Comparison of ENCODE assay signal across 23 cellular contexts in the genomic region with DNA sequence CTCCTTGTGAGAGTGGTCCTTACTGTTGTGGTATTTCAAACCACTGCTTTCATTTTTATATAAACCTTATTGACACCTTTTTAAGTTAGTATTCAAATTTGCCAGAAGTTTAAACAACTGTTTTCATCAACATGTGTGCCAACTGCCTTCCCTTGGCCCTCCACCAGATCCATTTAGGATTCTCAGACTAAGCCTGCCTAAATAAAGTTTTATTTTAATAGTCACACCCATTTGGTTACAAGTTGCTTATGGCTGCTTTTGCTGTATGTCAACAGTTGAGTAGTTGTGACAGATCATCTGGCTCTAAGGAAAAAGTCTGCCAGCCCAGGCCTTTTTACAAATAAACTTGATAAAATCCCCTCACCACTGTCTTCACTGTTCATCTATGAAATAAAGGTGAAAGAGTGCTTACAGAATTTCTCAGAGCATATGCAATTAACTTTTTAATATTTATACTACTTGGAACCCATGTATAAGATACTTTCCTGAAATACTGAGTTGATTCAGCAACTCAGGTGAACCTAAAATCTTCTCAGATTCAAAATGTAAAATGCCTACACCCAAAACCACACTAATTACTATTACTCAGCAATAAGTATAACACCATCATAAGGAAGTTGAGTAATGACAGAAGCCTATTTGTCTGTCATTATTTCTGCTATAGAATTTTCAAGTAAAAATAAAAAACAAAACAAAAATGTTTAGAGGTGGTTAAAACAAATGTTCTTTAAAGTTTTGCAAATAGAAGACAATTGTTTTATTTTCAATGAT. TPM values are rescaled to one million over a fixed set of nuclear protein-coding genes. Genes with fewer than 3 reads are reported as not detected.
DNase-seq lines count a peak whose midpoint lies in the region; ATAC-seq, FAIRE-seq and TF ChIP-seq lines count a peak whose summit lies in the region.
"Had no signal": no experiment of that assay in that cellular context is flagged by ENCODE, and none has a peak within 500 bp of the region (broad histone marks: within the 10 kb centered on the region; RNA-seq: fewer than 3 reads in every experiment).

No MANE protein-coding gene starts in this region.

- H3K4me3 ChIP-seq in HepG2 (replicated peaks in 1 of 3; ENCODE audit: insufficient read depth in 1 of 3, low read depth in 2 of 3, low read length in 3 of 3): no peak overlapping the region
- no peak overlapping the region for H3K4me3 ChIP-seq in right lobe of liver
- H3K4me3 ChIP-seq: BLaER1 treated with 17β-estradiol and CSF1 and Interleukin-3, amounts not matched to agents 10 nM and 100 nM; MG63; PC-9 had no signal

- no peak for TF ChIP-seq EP300 in HepG2 (IDR thresholded peaks at IDR 0.05; ENCODE audit: low read depth in 2 of 2, low read length in 2 of 2)
- no peak for TF ChIP-seq EP300 in HepG2 (CRISPR knock-in tag; IDR thresholded peaks at IDR 0.05; ENCODE audit: borderline replicate concordance)

- H4K20me1 ChIP-seq in HepG2 (ENCODE audit: insufficient read depth, low read length): 0 out of 2 replicates have a peak, but pooled peaks cover under 1% of the 10 kb centered on the region

- DNase-seq in HepG2 (ENCODE audit: low spot score) (no peak), right lobe of liver (no peak), NOMO-1 treated with DMSO at 0.1 percent for 48 hours (lab: John Stamatoyannopoulos, UW; ENCODE audit: unreplicated experiment) (peak; percentile 64), NAMALWA (ENCODE audit: low spot score) (no peak)
- DNase-seq in central memory CD8-positive, alpha-beta T cell (ENCODE audit: low spot score in 2 of 2): no peak
- DNase-seq in stimulated activated effector memory CD8-positive, alpha-beta T cell treated with anti-CD3 and anti-CD28 coated beads, Interleukin-12 subunit alpha, Interleukin-12 subunit beta, amount 100 ng/mL, for 72 hours (ENCODE audit: low spot score in 2 of 2): no peak
- DNase-seq: CD8-positive, alpha-beta memory T cell; HCEC 1CT; Kasumi-1; MG63; NCI-H1105 treated with DMSO at 0.1 percent for 48 hours; NCI-H1694; NCI-H524; NCI-H82; PC-9; SIG-M5 had no signal

- TF ChIP-seq RAD21 in HepG2 (CRISPR knock-in tag; IDR thresholded peaks at IDR 0.05): no peak

- ATAC-seq in HepG2 (no peak), right lobe of liver (no peak), HG03565 (IDR thresholded peaks at IDR 0.05; ENCODE audit: unreplicated experiment) (no peak), GM19023 (IDR thresholded peaks at IDR 0.05; ENCODE audit: unreplicated experiment) (no peak)
- no peak for ATAC-seq in central memory CD8-positive, alpha-beta T cell (replicated peaks; ENCODE audit: extremely low read depth, poor library complexity, severe bottlenecking)
- peak; percentile 49 for ATAC-seq in stimulated activated effector memory CD8-positive, alpha-beta T cell treated with anti-CD3 and anti-CD28 coated beads, Interleukin-12 subunit alpha, Interleukin-12 subunit beta, amount 100 ng/mL, for 72 hours

- H2AFZ ChIP-seq in HepG2 (ENCODE audit: low read length): no peak overlapping the region
- H2AFZ ChIP-seq: PC-9 had no signal

- H3K27me3 ChIP-seq in HepG2 (ENCODE audit: control insufficient read depth in 1 of 2, insufficient read depth in 2 of 2, low read length in 2 of 2): no peaks in the 10 kb centered on the region
- H3K27me3 ChIP-seq in right lobe of liver: no peaks in the 10 kb centered on the region
- H3K27me3 ChIP-seq: BLaER1 treated with 17β-estradiol and CSF1 and Interleukin-3, amounts not matched to agents 10 nM and 100 nM; MG63 had no signal

- CTCF ChIA-PET in HepG2 (lab: Yijun Ruan, JAX; ENCODE audit: low intra/inter-chr PET ratio, low total read pairs): no interaction called here

- no peak for TF ChIP-seq CTCF in HepG2 (CRISPR knock-in tag; IDR thresholded peaks at IDR 0.05)
- no peak for TF ChIP-seq CTCF in right lobe of liver (IDR thresholded peaks at IDR 0.05)

- no peaks in the 10 kb centered on the region for H3K4me1 Mint-ChIP-seq in central memory CD8-positive, alpha-beta T cell
- H3K4me1 Mint-ChIP-seq in stimulated activated effector memory CD8-positive, alpha-beta T cell treated with anti-CD3 and anti-CD28 coated beads, Interleukin-12 subunit alpha, Interleukin-12 subunit beta, amount 100 ng/mL, for 72 hours: peaks cover 24% of the 10 kb centered on the region

- POLR2A ChIA-PET in HepG2 (lab: Yijun Ruan, JAX): interaction anchor here (0.6 kb wide), 1 partner anchor 222 kb away, joined by 4 read pairs; no protein-coding TSS in a partner anchor

- intact Hi-C loops in HepG2 (cut with micrococcal nuclease; ENCODE audit: unreplicated experiment) (no loop called here), right lobe of liver (cut with DNase I) (no loop called here)

- no peaks in the 10 kb centered on the region for H3K27me3 Mint-ChIP-seq in central memory CD8-positive, alpha-beta T cell
- H3K27me3 Mint-ChIP-seq: CD8-positive, alpha-beta memory T cell; IgD-negative memory B cell had no signal

- BruUV-seq in HepG2 (replicated peaks; lab: Mats Ljungman, UMichigan): no TSS peak

- H3K9ac ChIP-seq in HepG2 (ENCODE audit: insufficient read depth, low read depth, low read length): no peak overlapping the region
- H3K9ac ChIP-seq: BLaER1 treated with 17β-estradiol and CSF1 and Interleukin-3, amounts not matched to agents 10 nM and 100 nM had no signal

- FAIRE-seq in HepG2 (lab: Jason Lieb, UNC): no peak
- FAIRE-seq: D721Med, HTR-8/SVneo had no signal

- no peak overlapping the region for H3K4me3 Mint-ChIP-seq in central memory CD8-positive, alpha-beta T cell
- H3K4me3 Mint-ChIP-seq in stimulated activated effector memory CD8-positive, alpha-beta T cell treated with anti-CD3 and anti-CD28 coated beads, Interleukin-12 subunit alpha, Interleukin-12 subunit beta, amount 100 ng/mL, for 72 hours: no peak overlapping the region
- H3K4me3 Mint-ChIP-seq: CD8-positive, alpha-beta memory T cell; IgD-negative memory B cell had no signal

- no peaks in the 10 kb centered on the region for H3K9me3 Mint-ChIP-seq in central memory CD8-positive, alpha-beta T cell
- no peaks in the 10 kb centered on the region for H3K9me3 Mint-ChIP-seq in stimulated activated effector memory CD8-positive, alpha-beta T cell treated with anti-CD3 and anti-CD28 coated beads, Interleukin-12 subunit alpha, Interleukin-12 subunit beta, amount 100 ng/mL, for 72 hours
- H3K9me3 Mint-ChIP-seq: CD8-positive, alpha-beta memory T cell; IgD-negative memory B cell had no signal

- H3K36me3 ChIP-seq in HepG2 (replicated peaks in 1 of 2; ENCODE audit: control insufficient read depth in 1 of 2, insufficient read depth in 2 of 2, low read length in 2 of 2): no peaks in the 10 kb centered on the region; a peak in 1 of 5 replicates
- H3K36me3 ChIP-seq in right lobe of liver: no peaks in the 10 kb centered on the region
- H3K36me3 ChIP-seq: BLaER1 treated with 17β-estradiol and CSF1 and Interleukin-3, amounts not matched to agents 10 nM and 100 nM; MG63 had no signal

- H3K27ac Mint-ChIP-seq in central memory CD8-positive, alpha-beta T cell (ENCODE audit: low read depth): peak overlapping the region; percentile 69
- H3K27ac Mint-ChIP-seq in stimulated activated effector memory CD8-positive, alpha-beta T cell treated with anti-CD3 and anti-CD28 coated beads, Interleukin-12 subunit alpha, Interleukin-12 subunit beta, amount 100 ng/mL, for 72 hours: no peak overlapping the region
- H3K27ac Mint-ChIP-seq: CD8-positive, alpha-beta memory T cell; IgD-negative memory B cell had no signal

- TF ChIP-seq POLR2A in HepG2 (IDR thresholded peaks at IDR 0.05; ENCODE audit: insufficient read depth in 1 of 2, low read depth in 2 of 2, low read length in 2 of 2) (no peak), right lobe of liver (IDR thresholded peaks at IDR 0.05) (no peak)

- in situ Hi-C loops in HepG2 (cut with HindIII; ENCODE audit: extremely low pct_ligation_motif_present, low pct_unique_long_range_greater_than_20kb): no loop called here

- no peak overlapping the region for H3K4me2 ChIP-seq in HepG2 (ENCODE audit: low read depth, low read length)
- H3K4me2 ChIP-seq: PC-9 had no signal

- H3K27ac ChIP-seq in HepG2 (ENCODE audit: extremely low read length, insufficient read depth, low read length): no peak overlapping the region
- H3K27ac ChIP-seq in right lobe of liver: no peak overlapping the region
- H3K27ac ChIP-seq: BLaER1 treated with 17β-estradiol and CSF1 and Interleukin-3, amounts not matched to agents 10 nM and 100 nM; PC-9; RWPE1 had no signal

- no peaks in the 10 kb centered on the region for H3K9me3 ChIP-seq in HepG2 (ENCODE audit: low read length)
- no peaks in the 10 kb centered on the region for H3K9me3 ChIP-seq in right lobe of liver
- H3K9me3 ChIP-seq: BLaER1 treated with 17β-estradiol and CSF1 and Interleukin-3, amounts not matched to agents 10 nM and 100 nM; MG63 had no signal

- no peaks in the 10 kb centered on the region for H3K36me3 Mint-ChIP-seq in central memory CD8-positive, alpha-beta T cell (ENCODE audit: insufficient read depth)
- H3K36me3 Mint-ChIP-seq in stimulated activated effector memory CD8-positive, alpha-beta T cell treated with anti-CD3 and anti-CD28 coated beads, Interleukin-12 subunit alpha, Interleukin-12 subunit beta, amount 100 ng/mL, for 72 hours: no peaks in the 10 kb centered on the region
- H3K36me3 Mint-ChIP-seq: CD8-positive, alpha-beta memory T cell; IgD-negative memory B cell had no signal

- peaks cover 13% of the 10 kb centered on the region for H3K79me2 ChIP-seq in HepG2 (ENCODE audit: insufficient read depth, low read length)

- no peaks in the 10 kb centered on the region for H3K4me1 ChIP-seq in HepG2 (ENCODE audit: insufficient read depth, low read length)
- H3K4me1 ChIP-seq in right lobe of liver: peaks cover 0 to 11% (median 4%) of the 10 kb centered on the region in 4 donors

RNA-seq across cellular contexts. Expression of gene PEAK1, which starts 35.1 kb away (rescaled TPM):
- total RNA-seq in HepG2 (2016; rRNA removed; fragmentation: Illumina TruSeq; extraction: Trizol) (6.0 and 12.5 TPM in 2 replicates), right lobe of liver (10 to 100 TPM in 3 of 6 experiments, 1 to 10 TPM in 3; 5.9 to 18.4 (median 10.1) TPM)
- 17.0 and 22.1 TPM in 2 replicates for total RNA-seq in HepG2 (2016; cell fraction: cytosol; rRNA removed; fragmentation: Illumina TruSeq; extraction: Trizol; ENCODE audit: low read depth)
- 6.4 and 9.4 TPM in 2 replicates for total RNA-seq in HepG2 (2016; cell fraction: insoluble cytoplasmic fraction; rRNA removed; fragmentation: Illumina TruSeq; extraction: Trizol)
- total RNA-seq in HepG2 (2016; cell fraction: membrane; rRNA removed; fragmentation: Illumina TruSeq; extraction: Trizol): 10.5 and 10.6 TPM in 2 replicates
- total RNA-seq in HepG2 (2016; cell fraction: nucleus; rRNA removed; fragmentation: Illumina TruSeq; extraction: Trizol): 16.8 and 18.4 TPM in 2 replicates
- 6.6 and 6.8 TPM in 2 replicates for polyA plus RNA-seq in HepG2 (2011; rRNA removed)
- polyA plus RNA-seq in HepG2 (2011; cell fraction: cytosol; rRNA removed): 3.1 and 3.9 TPM in 2 replicates
- polyA plus RNA-seq in HepG2 (2011; cell fraction: nucleus; rRNA removed): 8.4 and 11.3 TPM in 2 replicates
- 7.0 and 8.8 TPM in 2 replicates for polyA plus RNA-seq in HepG2 (2012)
- 0.48 and 0.61 TPM in 2 replicates for polyA plus RNA-seq in HepG2 (2016; cell fraction: cytosol; fragmentation: Illumina TruSeq; extraction: Trizol; ENCODE audit: low read depth)
- polyA plus RNA-seq in HepG2 (2016; cell fraction: insoluble cytoplasmic fraction; fragmentation: Illumina TruSeq; extraction: Trizol; ENCODE audit: low read depth): 3.3 and 4.2 TPM in 2 replicates
- polyA plus RNA-seq in HepG2 (2016; cell fraction: membrane; fragmentation: Illumina TruSeq; extraction: Trizol; ENCODE audit: low read depth): 0.41 and 0.84 TPM in 2 replicates
- 16.4 and 16.7 TPM in 2 replicates for polyA plus RNA-seq in HepG2 (2016; cell fraction: nucleus; fragmentation: Illumina TruSeq; extraction: Trizol; ENCODE audit: insufficient read depth, low read depth)
- polyA minus RNA-seq in HepG2 (2011; rRNA and poly(A)+ RNA removed; ENCODE audit: low replicate concordance): 13.7 and 19.8 TPM in 2 replicates
- polyA minus RNA-seq in HepG2 (2011; cell fraction: cytosol; rRNA and poly(A)+ RNA removed): 10.9 and 16.0 TPM in 2 replicates
- 35.5 and 39.5 TPM in 2 replicates for polyA minus RNA-seq in HepG2 (2011; cell fraction: nucleus; rRNA and poly(A)+ RNA removed)

RNA-seq across cellular contexts. Expression of gene HMG20A, which starts 35.9 kb away (rescaled TPM):
- total RNA-seq in HepG2 (2016; rRNA removed; fragmentation: Illumina TruSeq; extraction: Trizol): 28.0 and 39.7 TPM in 2 replicates
- total RNA-seq in HepG2 (2016; cell fraction: cytosol; rRNA removed; fragmentation: Illumina TruSeq; extraction: Trizol; ENCODE audit: low read depth): 3.7 and 5.0 TPM in 2 replicates
- total RNA-seq in HepG2 (2016; cell fraction: insoluble cytoplasmic fraction; rRNA removed; fragmentation: Illumina TruSeq; extraction: Trizol): 28.9 and 36.4 TPM in 2 replicates
- 10.3 and 10.6 TPM in 2 replicates for total RNA-seq in HepG2 (2016; cell fraction: membrane; rRNA removed; fragmentation: Illumina TruSeq; extraction: Trizol)
- 20.2 and 31.6 TPM in 2 replicates for total RNA-seq in HepG2 (2016; cell fraction: nucleus; rRNA removed; fragmentation: Illumina TruSeq; extraction: Trizol)
- polyA plus RNA-seq in HepG2 (2011; rRNA removed): 27.4 and 35.2 TPM in 2 replicates
- 21.0 and 23.7 TPM in 2 replicates for polyA plus RNA-seq in HepG2 (2011; cell fraction: cytosol; rRNA removed)
- polyA plus RNA-seq in HepG2 (2011; cell fraction: nucleus; rRNA removed): 23.0 and 26.1 TPM in 2 replicates
- polyA plus RNA-seq in HepG2 (2012): 17.5 and 20.8 TPM in 2 replicates
- 1.5 and 1.9 TPM in 2 replicates for polyA plus RNA-seq in HepG2 (2016; cell fraction: cytosol; fragmentation: Illumina TruSeq; extraction: Trizol; ENCODE audit: low read depth)
- polyA plus RNA-seq in HepG2 (2016; cell fraction: insoluble cytoplasmic fraction; fragmentation: Illumina TruSeq; extraction: Trizol; ENCODE audit: low read depth): 35.6 and 37.6 TPM in 2 replicates
- polyA plus RNA-seq in HepG2 (2016; cell fraction: membrane; fragmentation: Illumina TruSeq; extraction: Trizol; ENCODE audit: low read depth): 5.9 and 6.7 TPM in 2 replicates
- polyA plus RNA-seq in HepG2 (2016; cell fraction: nucleus; fragmentation: Illumina TruSeq; extraction: Trizol; ENCODE audit: insufficient read depth, low read depth): 29.4 and 36.9 TPM in 2 replicates
- polyA minus RNA-seq in HepG2 (2011; rRNA and poly(A)+ RNA removed; ENCODE audit: low replicate concordance): 36.6 and 54.0 TPM in 2 replicates
- polyA minus RNA-seq in HepG2 (2011; cell fraction: cytosol; rRNA and poly(A)+ RNA removed): 36.0 and 37.3 TPM in 2 replicates
- 38.5 and 47.0 TPM in 2 replicates for polyA minus RNA-seq in HepG2 (2011; cell fraction: nucleus; rRNA and poly(A)+ RNA removed)
- 10 to 100 TPM; 14.6 to 21.1 (median 19.5) TPM for total RNA-seq in right lobe of liver
